In the genomic region with DNA sequence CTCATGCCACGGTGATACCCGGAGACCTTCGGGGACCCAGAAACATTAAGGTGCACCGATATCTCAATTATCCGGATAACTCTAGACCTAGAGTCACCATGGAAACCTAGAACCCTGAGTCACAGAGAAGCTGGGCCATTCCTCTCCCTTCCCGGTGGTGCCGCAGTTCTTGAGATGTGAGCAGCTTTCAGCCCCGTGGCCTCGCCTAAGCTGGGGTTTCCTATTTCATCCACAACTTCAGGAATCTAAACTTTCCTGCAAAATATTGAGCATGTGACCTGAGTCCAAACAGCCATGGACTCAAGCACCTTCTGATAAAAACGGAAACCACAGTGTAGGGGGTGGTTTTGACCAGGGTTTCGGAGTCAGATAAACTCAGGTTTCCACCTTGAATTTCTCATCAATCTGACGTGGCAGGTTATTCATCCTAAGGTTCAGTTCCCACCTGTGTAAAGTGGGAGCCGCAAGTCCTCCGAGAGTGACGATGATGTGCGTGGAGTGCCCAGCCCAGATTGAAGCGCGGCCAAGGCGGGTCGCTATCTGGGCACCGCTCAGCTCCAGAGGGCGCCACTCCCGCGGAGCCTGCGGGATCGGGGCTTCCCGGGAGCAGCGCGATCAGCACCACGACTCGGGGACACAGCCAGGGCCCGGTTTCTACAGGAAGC, we compare ENCODE assay signal across 8 cellular contexts.
A peak's percentile ranks its signal among the peaks of the same experiment; 100 is the strongest.
DNase-seq lines count a peak whose midpoint lies in the region; ATAC-seq lines count a peak whose summit lies in the region.

No MANE protein-coding gene starts in this region.

- peaks cover 8% of the 10 kb centered on the region for H3K36me3 Mint-ChIP-seq in T-helper 1 cell treated with Interleukin-12 subunit alpha and Interleukin-12 subunit beta and Interleukin-4 antibody, amounts not matched to agents 30 μg/mL and 1 μg/mL, for 36 hours (ENCODE audit: low read depth)

- H3K4me1 Mint-ChIP-seq in T-helper 1 cell treated with Interleukin-12 subunit alpha and Interleukin-12 subunit beta and Interleukin-4 antibody, amounts not matched to agents 30 μg/mL and 1 μg/mL, for 36 hours (ENCODE audit: low read depth) = peaks cover 29% of the 10 kb centered on the region

- H3K4me3 Mint-ChIP-seq in T-helper 1 cell treated with Interleukin-12 subunit alpha and Interleukin-12 subunit beta and Interleukin-4 antibody, amounts not matched to agents 30 μg/mL and 1 μg/mL, for 36 hours = peak overlapping the region; percentile 90

- no peaks in the 10 kb centered on the region for H3K9me3 Mint-ChIP-seq in T-helper 1 cell treated with Interleukin-12 subunit alpha and Interleukin-12 subunit beta and Interleukin-4 antibody, amounts not matched to agents 30 μg/mL and 1 μg/mL, for 36 hours

- no peak for ATAC-seq in HG02610 (IDR thresholded peaks at IDR 0.05; ENCODE audit: unreplicated experiment)

- DNase-seq in Ammon's horn (ENCODE audit: low spot score) (peak; percentile 70), GM19238 (ENCODE audit: insufficient read length, low spot score) (peak; percentile 20), Kasumi-1 (lab: John Stamatoyannopoulos, UW) (peak; percentile 78 to 90), cerebellar cortex (ENCODE audit: low spot score) (peak; percentile 41), kidney glomerular epithelial cell (lab: John Stamatoyannopoulos, UW) (peak; percentile 61)
- DNase-seq in stimulated activated CD4-positive, alpha-beta T cell treated with anti-CD3 and anti-CD28 coated beads, Interleukin-15, amount 100 ng/mL, for 24 hours = peak; percentile 69

- peaks cover 8% of the 10 kb centered on the region for H3K27me3 Mint-ChIP-seq in T-helper 1 cell treated with Interleukin-12 subunit alpha and Interleukin-12 subunit beta and Interleukin-4 antibody, amounts not matched to agents 30 μg/mL and 1 μg/mL, for 36 hours (ENCODE audit: low read depth)

- no peak overlapping the region for H3K27ac Mint-ChIP-seq in T-helper 1 cell treated with Interleukin-12 subunit alpha and Interleukin-12 subunit beta and Interleukin-4 antibody, amounts not matched to agents 30 μg/mL and 1 μg/mL, for 36 hours

Comparison
In these comparisons a context has a peak if more than half of its experiments do, and no peak if none do; other contexts are left out.
1. DNase-seq: peak in every context shown above with its lines; median percentile 84 in Kasumi-1; 70 in Ammon's horn; 69 in stimulated activated CD4-positive, alpha-beta T cell treated with anti-CD3 and anti-CD28 coated beads, Interleukin-15, amount 100 ng/mL, for 24 hours; 61 in kidney glomerular epithelial cell; 41 in cerebellar cortex; 20 in GM19238.